9 cellular contexts compared by ENCODE assay signal in the genomic region with DNA sequence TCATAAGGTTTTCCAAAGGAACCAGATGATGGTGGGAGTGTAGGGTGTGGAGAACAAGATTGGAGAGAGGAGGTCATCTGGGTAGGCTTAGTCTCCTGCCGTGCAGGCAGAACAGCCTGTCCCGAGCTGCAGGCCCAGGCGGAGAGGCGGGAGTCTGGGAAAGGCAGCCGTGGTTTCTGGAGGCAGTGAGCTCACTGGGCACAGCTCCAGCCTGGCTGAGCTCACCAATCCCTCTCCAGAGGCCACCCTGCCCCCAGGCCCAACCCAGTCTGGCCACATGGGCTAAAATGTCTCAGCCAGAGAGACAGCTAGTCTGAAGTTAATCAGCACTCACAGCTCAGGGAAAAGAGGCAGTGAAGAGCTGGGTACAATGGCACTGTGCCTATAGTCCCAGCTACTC. TPM values are rescaled to one million over a fixed set of nuclear protein-coding genes. Genes with fewer than 3 reads are reported as not detected.
DNase-seq lines count a peak whose midpoint lies in the region; ATAC-seq and TF ChIP-seq lines count a peak whose summit lies in the region.
"Had no signal": no experiment of that assay in that cellular context is flagged by ENCODE, and none has a peak within 500 bp of the region (broad histone marks: within the 10 kb centered on the region; RNA-seq: fewer than 3 reads in every experiment).

No MANE protein-coding gene starts in this region.

- no peak overlapping the region for H3K27ac Mint-ChIP-seq in WTC11
- H3K27ac Mint-ChIP-seq: activated naive CD4-positive, alpha-beta T cell treated with anti-CD3 and anti-CD28 coated beads, Interleukin-2, amount 50 U/mL, for 72 hours had no signal

- H3K4me3 ChIP-seq in colonic mucosa (no peak overlapping the region), upper lobe of right lung (no peak overlapping the region)

- 0 out of 2 replicates have a peak, but pooled peaks cover 3% of the 10 kb centered on the region for H3K4me1 Mint-ChIP-seq in WTC11

- CTCF ChIA-PET in WTC11 (lab: Charles Lee) = interaction anchor here (0.6 to 2.4 kb wide), 2 partner anchors 19 to 23 kb away, joined by 4 to 6 read pairs; no protein-coding TSS in a partner anchor

- intact Hi-C loops in colonic mucosa (cut with DNase I) = no loop called here
- intact Hi-C loops in upper lobe of right lung (cut with DNase I) = no loop called here

- H3K4me1 ChIP-seq in colonic mucosa (no peaks in the 10 kb centered on the region), upper lobe of right lung (peaks cover 12% of the 10 kb centered on the region)

- no peaks in the 10 kb centered on the region for H3K27me3 Mint-ChIP-seq in WTC11 (ENCODE audit: low read depth)

- DNase-seq in NCI-H2029 (lab: John Stamatoyannopoulos, UW) (peak; percentile 66), colonic mucosa (peak; percentile 66), lung microvascular endothelial cell (ENCODE audit: low read depth in 2 of 2) (peak; percentile 58 to 96), upper lobe of right lung (peak; percentile 91), WTC11 (ENCODE audit: low spot score) (no peak), NAMALWA (ENCODE audit: low spot score) (no peak)

- ATAC-seq in upper lobe of right lung = peak; percentile 94
- no peak for ATAC-seq in WTC11
- no peak for ATAC-seq in GM18909 (IDR thresholded peaks at IDR 0.05; ENCODE audit: poor library complexity, unreplicated experiment)
- ATAC-seq: activated naive CD4-positive, alpha-beta T cell treated with anti-CD3 and anti-CD28 coated beads, Interleukin-2, amount 50 U/mL, for 72 hours had no signal

- POLR2A ChIA-PET in WTC11 (lab: Charles Lee) = no interaction called here

- H3K9me3 ChIP-seq in colonic mucosa (no peaks in the 10 kb centered on the region), upper lobe of right lung (no peaks in the 10 kb centered on the region)

- no peak for TF ChIP-seq CTCF in colonic mucosa (IDR thresholded peaks at IDR 0.05)
- TF ChIP-seq CTCF in upper lobe of right lung (IDR thresholded peaks at IDR 0.05) = no peak
- no peak for TF ChIP-seq CTCF in WTC11 (IDR thresholded peaks at IDR 0.05)

- H3K27ac ChIP-seq in colonic mucosa = no peak overlapping the region
- H3K27ac ChIP-seq in upper lobe of right lung = peak overlapping the region; percentile 78
- H3K27ac ChIP-seq: HL-60 had no signal

- H3K9ac ChIP-seq in colonic mucosa (ENCODE audit: low read depth in 2 of 2, low read length in 2 of 2) = no peak overlapping the region

- no peaks in the 10 kb centered on the region for H3K36me3 ChIP-seq in colonic mucosa
- peaks cover 43% of the 10 kb centered on the region for H3K36me3 ChIP-seq in upper lobe of right lung

- H3K27me3 ChIP-seq in colonic mucosa (no peaks in the 10 kb centered on the region), upper lobe of right lung (no peaks in the 10 kb centered on the region)

- no peaks in the 10 kb centered on the region for H3K9me3 Mint-ChIP-seq in WTC11
- H3K9me3 Mint-ChIP-seq: activated naive CD4-positive, alpha-beta T cell treated with anti-CD3 and anti-CD28 coated beads, Interleukin-2, amount 50 U/mL, for 72 hours had no signal

- no peak overlapping the region for H3K4me3 Mint-ChIP-seq in WTC11

- H3K36me3 Mint-ChIP-seq in WTC11 = no peaks in the 10 kb centered on the region
- H3K36me3 Mint-ChIP-seq: activated naive CD4-positive, alpha-beta T cell treated with anti-CD3 and anti-CD28 coated beads, Interleukin-2, amount 50 U/mL, for 72 hours had no signal

TF ChIP-seq in WTC11, 78 proteins besides CTCF, POLR2A, EP300 and RAD21:
- TF ChIP-seq ZNF416 (CRISPR knock-in tag; IDR thresholded peaks at IDR 0.05) (no peak), JAZF1 (CRISPR knock-in tag; IDR thresholded peaks at IDR 0.05) (no peak), MAX (CRISPR knock-in tag; IDR thresholded peaks at IDR 0.05) (no peak), E2F1 (CRISPR knock-in tag; IDR thresholded peaks at IDR 0.05) (no peak), ZBTB43 (CRISPR knock-in tag; IDR thresholded peaks at IDR 0.05) (no peak), CREM (CRISPR knock-in tag; IDR thresholded peaks at IDR 0.05) (no peak), FOXJ3 (CRISPR knock-in tag; IDR thresholded peaks at IDR 0.05; ENCODE audit: borderline replicate concordance) (no peak), IRF1 (CRISPR knock-in tag; IDR thresholded peaks at IDR 0.05) (no peak), FOXK1 (CRISPR knock-in tag; IDR thresholded peaks at IDR 0.05) (no peak), SMAD4 (CRISPR knock-in tag; IDR thresholded peaks at IDR 0.05) (no peak), ZNF396 (CRISPR knock-in tag; IDR thresholded peaks at IDR 0.05; ENCODE audit: borderline replicate concordance) (no peak)
- TF ChIP-seq, protein P1, sequence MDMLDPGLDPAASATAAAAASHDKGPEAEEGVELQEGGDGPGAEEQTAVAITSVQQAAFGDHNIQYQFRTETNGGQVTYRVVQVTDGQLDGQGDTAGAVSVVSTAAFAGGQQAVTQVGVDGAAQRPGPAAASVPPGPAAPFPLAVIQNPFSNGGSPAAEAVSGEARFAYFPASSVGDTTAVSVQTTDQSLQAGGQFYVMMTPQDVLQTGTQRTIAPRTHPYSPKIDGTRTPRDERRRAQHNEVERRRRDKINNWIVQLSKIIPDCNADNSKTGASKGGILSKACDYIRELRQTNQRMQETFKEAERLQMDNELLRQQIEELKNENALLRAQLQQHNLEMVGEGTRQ (CRISPR knock-in tag; IDR thresholded peaks at IDR 0.05) = no peak
- TF ChIP-seq, protein P2, sequence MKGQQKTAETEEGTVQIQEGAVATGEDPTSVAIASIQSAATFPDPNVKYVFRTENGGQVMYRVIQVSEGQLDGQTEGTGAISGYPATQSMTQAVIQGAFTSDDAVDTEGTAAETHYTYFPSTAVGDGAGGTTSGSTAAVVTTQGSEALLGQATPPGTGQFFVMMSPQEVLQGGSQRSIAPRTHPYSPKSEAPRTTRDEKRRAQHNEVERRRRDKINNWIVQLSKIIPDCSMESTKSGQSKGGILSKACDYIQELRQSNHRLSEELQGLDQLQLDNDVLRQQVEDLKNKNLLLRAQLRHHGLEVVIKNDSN (CRISPR knock-in tag; IDR thresholded peaks at IDR 0.05) = no peak
- TF ChIP-seq, protein P3, sequence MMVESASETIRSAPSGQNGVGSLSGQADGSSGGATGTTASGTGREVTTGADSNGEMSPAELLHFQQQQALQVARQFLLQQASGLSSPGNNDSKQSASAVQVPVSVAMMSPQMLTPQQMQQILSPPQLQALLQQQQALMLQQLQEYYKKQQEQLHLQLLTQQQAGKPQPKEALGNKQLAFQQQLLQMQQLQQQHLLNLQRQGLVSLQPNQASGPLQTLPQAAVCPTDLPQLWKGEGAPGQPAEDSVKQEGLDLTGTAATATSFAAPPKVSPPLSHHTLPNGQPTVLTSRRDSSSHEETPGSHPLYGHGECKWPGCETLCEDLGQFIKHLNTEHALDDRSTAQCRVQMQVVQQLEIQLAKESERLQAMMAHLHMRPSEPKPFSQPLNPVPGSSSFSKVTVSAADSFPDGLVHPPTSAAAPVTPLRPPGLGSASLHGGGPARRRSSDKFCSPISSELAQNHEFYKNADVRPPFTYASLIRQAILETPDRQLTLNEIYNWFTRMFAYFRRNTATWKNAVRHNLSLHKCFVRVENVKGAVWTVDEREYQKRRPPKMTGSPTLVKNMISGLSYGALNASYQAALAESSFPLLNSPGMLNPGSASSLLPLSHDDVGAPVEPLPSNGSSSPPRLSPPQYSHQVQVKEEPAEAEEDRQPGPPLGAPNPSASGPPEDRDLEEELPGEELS (CRISPR knock-in tag; IDR thresholded peaks at IDR 0.05) = no peak

RNA-seq across cellular contexts. Expression of gene P4HA2, which starts 12.3 kb away (rescaled TPM):
- total RNA-seq in colonic mucosa (10 to 100 TPM; 53.7 to 79.6 TPM), lung microvascular endothelial cell (35.1 and 36.8 TPM in 2 replicates), upper lobe of right lung (79.0 TPM), WTC11 (2021) (15.1 to 19.0 TPM (median 17.8 TPM) in 3 replicates)

RNA-seq across cellular contexts. Expression of gene PDLIM4, which starts 42.2 kb away (rescaled TPM):
- total RNA-seq in colonic mucosa (10 to 100 TPM in 1 of 2 donors, 1 to 10 TPM in 1; 2.3 to 14.3 TPM), lung microvascular endothelial cell (18.3 and 24.6 TPM in 2 replicates), upper lobe of right lung (7.4 TPM), WTC11 (2021) (10.6 to 15.2 TPM (median 11.4 TPM) in 3 replicates)
- total RNA-seq: activated naive CD4-positive, alpha-beta T cell treated with anti-CD3 and anti-CD28 coated beads, Interleukin-2, amount 50 U/mL, for 72 hours had no signal

Comparison
In these comparisons a context has a peak if more than half of its experiments do, and no peak if none do; other contexts are left out.
1. DNase-seq: peak in NCI-H2029 (single experiment), colonic mucosa (single experiment), lung microvascular endothelial cell (2 of 2) and upper lobe of right lung (single experiment); none in WTC11 (single experiment) and NAMALWA (single experiment).